Comparison of ENCODE assay signal across 8 cellular contexts in the genomic region with DNA sequence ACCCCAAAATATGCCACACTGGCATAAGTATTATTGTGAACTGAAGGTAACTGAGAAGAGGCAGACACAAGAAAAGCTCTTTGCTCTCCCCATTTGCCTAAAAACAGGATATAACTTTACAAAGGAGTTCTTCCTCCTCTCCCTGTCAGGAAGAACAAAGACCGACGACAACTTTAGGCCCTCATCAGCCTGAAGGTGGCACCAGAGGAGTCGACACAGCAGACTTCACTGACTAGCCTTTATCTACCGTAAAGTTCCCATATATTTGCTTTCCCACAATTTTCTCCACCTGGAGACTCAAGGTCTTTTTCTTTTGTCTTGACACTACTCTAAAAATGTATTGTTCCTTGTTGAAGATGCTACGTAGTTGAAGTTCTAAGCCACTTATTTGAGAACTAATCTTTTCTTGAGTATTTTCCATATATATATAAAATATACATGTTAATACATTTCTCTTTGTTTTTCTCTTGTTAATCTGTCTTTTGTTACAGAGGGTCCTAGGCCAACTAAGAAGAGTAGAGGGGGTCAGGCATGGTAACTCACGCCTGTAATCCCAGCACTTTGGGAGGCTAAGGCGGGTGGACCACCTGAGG. TPM values are rescaled to one million over a fixed set of nuclear protein-coding genes. Genes with fewer than 3 reads are reported as not detected.
DNase-seq lines count a peak whose midpoint lies in the region; ATAC-seq and TF ChIP-seq lines count a peak whose summit lies in the region.

No MANE protein-coding gene starts in this region.

- H3K9me3 ChIP-seq in neural progenitor cell (ENCODE audit: low read depth), result no peaks in the 10 kb centered on the region

- CTCF ChIA-PET in activated naive CD4-positive, alpha-beta T cell treated with anti-CD3 and anti-CD28 coated beads for 36 hours (lab: Charles Lee), result interaction anchor here (0.7 to 3.2 kb wide), 12 partner anchors 11 to 168 kb away, joined by 3 to 21 read pairs (median 4); no protein-coding TSS in a partner anchor

- intact Hi-C loops in activated naive CD4-positive, alpha-beta T cell treated with anti-CD3 and anti-CD28 coated beads for 36 hours (cut with micrococcal nuclease), result loop anchor here (1.0 to 5.0 kb wide), 6 partner anchors 19 to 174 kb away; partner anchors contain the start of gene SLC25A38

- peaks cover 6% of the 10 kb centered on the region for H3F3A ChIP-seq in neural progenitor cell (ENCODE audit: low read depth)

- no peaks in the 10 kb centered on the region for H3K36me3 ChIP-seq in neural progenitor cell

- H3K9me3 Mint-ChIP-seq in activated naive CD4-positive, alpha-beta T cell treated with anti-CD3 and anti-CD28 coated beads for 36 hours, result peaks cover 2% of the 10 kb centered on the region
- H3K9me3 Mint-ChIP-seq in neural progenitor cell, result no peaks in the 10 kb centered on the region

- peak; percentile 72 for DNase-seq in activated naive CD4-positive, alpha-beta T cell treated with anti-CD3 and anti-CD28 coated beads for 36 hours
- DNase-seq in activated naive CD4-positive, alpha-beta T cell treated with anti-CD3 and anti-CD28 coated beads, Interleukin-2, amount 50 U/mL, for 16 hours, result no peak
- DNase-seq in Kasumi-1 (lab: John Stamatoyannopoulos, UW) (peak; percentile 80 to 86), foreskin keratinocyte (peak; percentile 21 to 37), neural progenitor cell (ENCODE audit: low spot score) (peak; percentile 76), ecto neural progenitor cell (ENCODE audit: low spot score) (no peak)

- H3K4me1 ChIP-seq in foreskin keratinocyte (no peaks in the 10 kb centered on the region), neural progenitor cell (peaks cover 15% of the 10 kb centered on the region)

- H3K79me2 ChIP-seq in neural progenitor cell (ENCODE audit: low read depth), result no peaks in the 10 kb centered on the region

- H3K27me3 ChIP-seq in foreskin keratinocyte (peaks cover 43% of the 10 kb centered on the region), neural progenitor cell (no peaks in the 10 kb centered on the region)

- H3K4me2 ChIP-seq in neural progenitor cell, result peak overlapping the region; percentile 65

- peak overlapping the region; percentile 98 for H2AFZ ChIP-seq in neural progenitor cell (replicated peaks)

- H3K27ac ChIP-seq in foreskin keratinocyte (no peak overlapping the region), neural progenitor cell (no peak overlapping the region)

- H3K27me3 Mint-ChIP-seq in activated naive CD4-positive, alpha-beta T cell treated with anti-CD3 and anti-CD28 coated beads for 36 hours (ENCODE audit: low read depth), result no peaks in the 10 kb centered on the region
- peaks cover 2% of the 10 kb centered on the region for H3K27me3 Mint-ChIP-seq in neural progenitor cell (ENCODE audit: insufficient read depth, low read depth)

- ATAC-seq in foreskin keratinocyte (peak; percentile 73), HG02973 (IDR thresholded peaks at IDR 0.05; ENCODE audit: unreplicated experiment) (no peak)

- H3K4me3 ChIP-seq in WI38 (ENCODE audit: low read depth, low read length) (no peak overlapping the region), neural progenitor cell (no peak overlapping the region)

- H3K4me1 Mint-ChIP-seq in activated naive CD4-positive, alpha-beta T cell treated with anti-CD3 and anti-CD28 coated beads for 36 hours (ENCODE audit: low read depth), result peaks cover 8% of the 10 kb centered on the region
- H3K4me1 Mint-ChIP-seq in neural progenitor cell, result peaks cover 7% of the 10 kb centered on the region

- H3K9ac ChIP-seq in neural progenitor cell, result no peak overlapping the region

- no peaks in the 10 kb centered on the region for H4K20me1 ChIP-seq in neural progenitor cell (ENCODE audit: low read depth)

- peak; percentile 63 for TF ChIP-seq CTCF in WI38 (IDR thresholded peaks at IDR 0.05; ENCODE audit: low read depth, low read length)
- TF ChIP-seq CTCF in foreskin keratinocyte (conservative IDR thresholded peaks at IDR 0.05), result peak; percentile 73
- peak; percentile 70 for TF ChIP-seq CTCF in neural progenitor cell (IDR thresholded peaks at IDR 0.05)

- no peaks in the 10 kb centered on the region for H3K36me3 Mint-ChIP-seq in activated naive CD4-positive, alpha-beta T cell treated with anti-CD3 and anti-CD28 coated beads for 36 hours (ENCODE audit: low read depth)
- H3K36me3 Mint-ChIP-seq in neural progenitor cell, result no peaks in the 10 kb centered on the region

- no peak overlapping the region for H3K4me3 Mint-ChIP-seq in activated naive CD4-positive, alpha-beta T cell treated with anti-CD3 and anti-CD28 coated beads for 36 hours
- H3K4me3 Mint-ChIP-seq in neural progenitor cell, result no peak overlapping the region

- no peak overlapping the region for H3K27ac Mint-ChIP-seq in activated naive CD4-positive, alpha-beta T cell treated with anti-CD3 and anti-CD28 coated beads for 36 hours
- H3K27ac Mint-ChIP-seq in neural progenitor cell, result no peak overlapping the region

RNA-seq across cellular contexts. Expression of gene XIRP1, which starts 16.2 kb away (rescaled TPM):
- total RNA-seq in activated naive CD4-positive, alpha-beta T cell treated with anti-CD3 and anti-CD28 coated beads for 36 hours, result under 1 TPM; 0.62 to 0.72 TPM
- total RNA-seq in foreskin keratinocyte, result not detected in 2 replicates
- polyA plus RNA-seq in foreskin keratinocyte, result not detected in 2 replicates
- total RNA-seq in neural progenitor cell (ENCODE audit: low replicate concordance), result not detected in 2 replicates

RNA-seq across cellular contexts. Expression of gene CSRNP1, which starts 55.2 kb away (rescaled TPM):
- 10 to 100 TPM; 66.5 to 71.0 TPM for total RNA-seq in activated naive CD4-positive, alpha-beta T cell treated with anti-CD3 and anti-CD28 coated beads for 36 hours
- total RNA-seq in foreskin keratinocyte (9.6 and 16.1 TPM in 2 replicates), neural progenitor cell (ENCODE audit: low replicate concordance) (1.9 and 6.5 TPM in 2 replicates)
- polyA plus RNA-seq in foreskin keratinocyte, result 6.4 and 10.2 TPM in 2 replicates

Comparison
In these comparisons a context has a peak if more than half of its experiments do, and no peak if none do; other contexts are left out.
1. DNase-seq: peak in activated naive CD4-positive, alpha-beta T cell treated with anti-CD3 and anti-CD28 coated beads for 36 hours (single experiment), Kasumi-1 (2 of 2), foreskin keratinocyte (2 of 2) and neural progenitor cell (single experiment); none in activated naive CD4-positive, alpha-beta T cell treated with anti-CD3 and anti-CD28 coated beads, Interleukin-2, amount 50 U/mL, for 16 hours (single experiment) and ecto neural progenitor cell (single experiment).
2. Peak in every context shown above with its lines, with median percentiles within 50 percentile points of each other: CTCF ChIP-seq.